8 cellular contexts compared by ENCODE assay signal in the genomic region with DNA sequence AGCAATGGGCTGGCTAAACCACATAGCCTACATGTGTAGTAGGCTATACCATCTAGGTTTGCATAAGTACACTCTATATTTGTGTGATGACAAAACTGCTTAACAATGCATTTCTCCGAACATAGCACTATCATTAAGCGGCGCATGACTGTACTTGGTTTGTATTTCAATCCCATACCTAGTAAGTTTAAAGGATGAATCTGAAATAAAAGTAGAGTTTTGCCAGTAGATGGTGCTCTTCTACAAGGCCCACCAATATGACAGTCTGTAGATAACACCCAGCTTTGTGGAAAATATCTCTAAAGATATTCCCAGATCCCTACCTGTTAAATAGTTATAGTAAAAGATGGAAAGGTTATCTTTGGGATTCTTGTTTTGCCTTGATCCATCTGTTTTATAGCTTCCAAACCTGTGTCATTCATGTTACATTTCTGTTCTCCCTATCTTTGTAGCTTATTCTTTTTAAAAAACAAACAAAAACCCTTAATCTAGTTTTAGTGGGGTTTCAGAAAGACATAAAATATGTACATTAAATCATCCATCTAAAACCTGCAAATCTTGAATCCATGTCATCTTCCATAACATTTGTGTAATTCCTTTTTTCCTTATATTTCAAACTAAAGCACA. TPM values are rescaled to one million over a fixed set of nuclear protein-coding genes. Genes with fewer than 3 reads are reported as not detected.
DNase-seq lines count a peak whose midpoint lies in the region; ATAC-seq and TF ChIP-seq lines count a peak whose summit lies in the region.

No MANE protein-coding gene starts in this region.

- H3K9ac ChIP-seq in GM23248 (no peak overlapping the region), parathyroid adenoma (no peak overlapping the region)

- CTCF ChIA-PET in activated CD4-positive, alpha-beta T cell treated with anti-CD3 and anti-CD28 coated beads for 36 hours (lab: Charles Lee), result interaction anchor here (0.6 to 3.5 kb wide), 22 partner anchors 8 to 271 kb away, joined by 3 to 48 read pairs (median 4); a partner anchor contains a TSS
- CTCF ChIA-PET in activated CD4-positive, alpha-beta T cell treated with anti-CD3 and anti-CD28 coated beads, Interleukin-2, amount 10 ng/mL, durations not matched to agents 7 days and 5 days (lab: Charles Lee), result interaction anchor here (1.3 to 1.8 kb wide), 4 partner anchors 10 to 177 kb away, joined by 3 to 6 read pairs (median 4); no protein-coding TSS in a partner anchor

- POLR2A ChIA-PET in activated CD4-positive, alpha-beta T cell treated with anti-CD3 and anti-CD28 coated beads for 36 hours (lab: Charles Lee), result no interaction called here
- POLR2A ChIA-PET in activated CD4-positive, alpha-beta T cell treated with anti-CD3 and anti-CD28 coated beads, Interleukin-2, amount 10 ng/mL, durations not matched to agents 7 days and 5 days (lab: Charles Lee), result no interaction called here

- H3K27ac ChIP-seq in GM23248, result peak overlapping the region; percentile 26; the same call in 1 of the 2 replicates
- no peak overlapping the region for H3K27ac ChIP-seq in parathyroid adenoma

- no peaks in the 10 kb centered on the region for H3K27me3 Mint-ChIP-seq in activated CD4-positive, alpha-beta T cell treated with anti-CD3 and anti-CD28 coated beads for 36 hours
- no peaks in the 10 kb centered on the region for H3K27me3 Mint-ChIP-seq in activated CD4-positive, alpha-beta T cell treated with anti-CD3 and anti-CD28 coated beads, Interleukin-2, amount 10 ng/mL, durations not matched to agents 7 days and 5 days

- H4K20me1 ChIP-seq in GM23248 (ENCODE audit: insufficient read depth), result no peaks in the 10 kb centered on the region

- H3K4me1 Mint-ChIP-seq in activated CD4-positive, alpha-beta T cell treated with anti-CD3 and anti-CD28 coated beads for 36 hours, result peaks cover 3% of the 10 kb centered on the region
- peaks cover 2% of the 10 kb centered on the region for H3K4me1 Mint-ChIP-seq in activated CD4-positive, alpha-beta T cell treated with anti-CD3 and anti-CD28 coated beads, Interleukin-2, amount 10 ng/mL, durations not matched to agents 7 days and 5 days

- H3K27me3 ChIP-seq in GM23248 (replicated peaks; ENCODE audit: insufficient read depth) (no peaks in the 10 kb centered on the region), parathyroid adenoma (ENCODE audit: control insufficient read depth, insufficient read depth, low read length) (no peaks in the 10 kb centered on the region)

- TF ChIP-seq CTCF in LNCAP (IDR thresholded peaks at IDR 0.05) (peak; percentile 74), parathyroid adenoma (IDR thresholded peaks at IDR 0.05) (peak; percentile 50)

- intact Hi-C loops in activated CD4-positive, alpha-beta T cell treated with anti-CD3 and anti-CD28 coated beads for 36 hours (cut with DNase I, micrococcal nuclease), result loop anchor here (1.0 to 5.0 kb wide), 2 partner anchors 177 to 337 kb away; no protein-coding TSS in a partner anchor

- WGBS in GM23248 (ENCODE audit: low coverage in 1 of 2, low lambda C conversion rate in 2 of 2, missing lambda C conversion rate in 2 of 2), 2 experiments, result 12 to 20% methylated on average over 3 of the region's 3 CpGs

- no peak overlapping the region for H3K4me3 Mint-ChIP-seq in activated CD4-positive, alpha-beta T cell treated with anti-CD3 and anti-CD28 coated beads for 36 hours
- H3K4me3 Mint-ChIP-seq in activated CD4-positive, alpha-beta T cell treated with anti-CD3 and anti-CD28 coated beads, Interleukin-2, amount 10 ng/mL, durations not matched to agents 7 days and 5 days, result no peak overlapping the region

- no peak overlapping the region for H3K27ac Mint-ChIP-seq in activated CD4-positive, alpha-beta T cell treated with anti-CD3 and anti-CD28 coated beads for 36 hours
- no peak overlapping the region for H3K27ac Mint-ChIP-seq in activated CD4-positive, alpha-beta T cell treated with anti-CD3 and anti-CD28 coated beads, Interleukin-2, amount 10 ng/mL, durations not matched to agents 7 days and 5 days

- H3K9me3 ChIP-seq in GM23248 (ENCODE audit: low read depth) (no peaks in the 10 kb centered on the region), parathyroid adenoma (ENCODE audit: control insufficient read depth, low read length) (no peaks in the 10 kb centered on the region)

- H3F3A ChIP-seq in GM23248 (ENCODE audit: insufficient read depth), result peaks cover 14% of the 10 kb centered on the region; the same call in 1 of the 2 replicates

- H3K9me3 Mint-ChIP-seq in activated CD4-positive, alpha-beta T cell treated with anti-CD3 and anti-CD28 coated beads for 36 hours (ENCODE audit: low read depth), result no peaks in the 10 kb centered on the region
- no peaks in the 10 kb centered on the region for H3K9me3 Mint-ChIP-seq in activated CD4-positive, alpha-beta T cell treated with anti-CD3 and anti-CD28 coated beads, Interleukin-2, amount 10 ng/mL, durations not matched to agents 7 days and 5 days

- H3K79me2 ChIP-seq in GM23248 (ENCODE audit: insufficient read depth) (peaks cover 32% of the 10 kb centered on the region), parathyroid adenoma (no peaks in the 10 kb centered on the region)

- H3K4me3 ChIP-seq in GM23248 (no peak overlapping the region), parathyroid adenoma (ENCODE audit: low read depth, low read length) (no peak overlapping the region)

- H2AFZ ChIP-seq in GM23248 (no peak overlapping the region), parathyroid adenoma (no peak overlapping the region)

- H3K4me2 ChIP-seq in GM23248 (ENCODE audit: unreplicated experiment), result no peak overlapping the region
- H3K4me2 ChIP-seq in parathyroid adenoma (ENCODE audit: low read length), result no peak overlapping the region

- H3K36me3 ChIP-seq in GM23248 (ENCODE audit: low read depth) (peaks cover 23% of the 10 kb centered on the region), parathyroid adenoma (ENCODE audit: control insufficient read depth, insufficient read depth, low read length) (no peaks in the 10 kb centered on the region)

- peak; percentile 19 for ATAC-seq in activated CD4-positive, alpha-beta T cell treated with anti-CD3 and anti-CD28 coated beads for 36 hours

- in situ Hi-C loops in GM23248 (cut with MboI), result no loop called here

- H3K36me3 Mint-ChIP-seq in activated CD4-positive, alpha-beta T cell treated with anti-CD3 and anti-CD28 coated beads for 36 hours (ENCODE audit: low read depth), result peaks cover 11% of the 10 kb centered on the region
- peaks cover 29% of the 10 kb centered on the region for H3K36me3 Mint-ChIP-seq in activated CD4-positive, alpha-beta T cell treated with anti-CD3 and anti-CD28 coated beads, Interleukin-2, amount 10 ng/mL, durations not matched to agents 7 days and 5 days (ENCODE audit: low read depth)

- no peaks in the 10 kb centered on the region for H3K9me2 ChIP-seq in GM23248 (ENCODE audit: insufficient read depth)

- H3K4me1 ChIP-seq in GM23248 (ENCODE audit: insufficient read depth), result peaks cover 14% of the 10 kb centered on the region; the same call in 1 of the 2 replicates
- H3K4me1 ChIP-seq in parathyroid adenoma, result no peaks in the 10 kb centered on the region

- no peak for DNase-seq in activated CD4-positive, alpha-beta T cell treated with anti-CD3 and anti-CD28 coated beads for 36 hours
- no peak for DNase-seq in activated CD4-positive, alpha-beta T cell treated with anti-CD3 and anti-CD28 coated beads, Interleukin-2, amount 10 ng/mL, durations not matched to agents 7 days and 5 days
- DNase-seq in GM23248, result peak; percentile 79
- peak; percentile 30 for DNase-seq in SK-N-DZ (ENCODE audit: low spot score)
- DNase-seq in fibroblast of gingiva (ENCODE audit: low read depth), result peak; percentile 61
- no peak for DNase-seq in activated CD4-positive, alpha-beta T cell treated with anti-CD3 and anti-CD28 coated beads, Interleukin-2, amount 50 U/mL, for 4 hours

RNA-seq across cellular contexts. Expression of a gene that starts 20.7 kb away (rescaled TPM):
- total RNA-seq in activated CD4-positive, alpha-beta T cell treated with anti-CD3 and anti-CD28 coated beads for 36 hours, result 1 to 10 TPM; 5.0 to 5.1 TPM
- 1 to 10 TPM; 6.2 to 7.0 TPM for total RNA-seq in activated CD4-positive, alpha-beta T cell treated with anti-CD3 and anti-CD28 coated beads, Interleukin-2, amount 10 ng/mL, durations not matched to agents 7 days and 5 days
- 13.7 and 14.6 TPM in 2 replicates for total RNA-seq in GM23248 (2014; rRNA removed; shearing (Covaris generic))
- 4.8 and 4.9 TPM in 2 replicates for polyA plus RNA-seq in GM23248 (2016; fragmentation: Nextera tagmentation; extraction: Ambion mirVana)
- 4.7 and 5.2 TPM in 2 replicates for polyA plus RNA-seq in SK-N-DZ (2014; cell fraction: cytosol; rRNA removed)
- 4.8 and 5.3 TPM in 2 replicates for polyA plus RNA-seq in SK-N-DZ (2014; cell fraction: nucleus; rRNA removed)

RNA-seq across cellular contexts. Expression of a gene that starts 33.9 kb away (rescaled TPM):
- 10 to 100 TPM; 47.8 to 49.5 TPM for total RNA-seq in activated CD4-positive, alpha-beta T cell treated with anti-CD3 and anti-CD28 coated beads for 36 hours
- 100 to 1,000 TPM in 1 of 2 experiments, 10 to 100 TPM in 1; 92.8 to 104 TPM for total RNA-seq in activated CD4-positive, alpha-beta T cell treated with anti-CD3 and anti-CD28 coated beads, Interleukin-2, amount 10 ng/mL, durations not matched to agents 7 days and 5 days
- total RNA-seq in GM23248 (2014; rRNA removed; shearing (Covaris generic)), result 17.2 and 21.4 TPM in 2 replicates
- polyA plus RNA-seq in GM23248 (2016; fragmentation: Nextera tagmentation; extraction: Ambion mirVana), result 6.1 and 7.3 TPM in 2 replicates
- 30.4 and 36.7 TPM in 2 replicates for polyA plus RNA-seq in SK-N-DZ (2014; cell fraction: cytosol; rRNA removed)
- 89.6 and 113 TPM in 2 replicates for polyA plus RNA-seq in SK-N-DZ (2014; cell fraction: nucleus; rRNA removed)

Comparison
In these comparisons a context has a peak if more than half of its experiments do, and no peak if none do; other contexts are left out.
1. DNase-seq: peak in GM23248 (single experiment), SK-N-DZ (single experiment) and fibroblast of gingiva (single experiment); none in activated CD4-positive, alpha-beta T cell treated with anti-CD3 and anti-CD28 coated beads for 36 hours (single experiment), activated CD4-positive, alpha-beta T cell treated with anti-CD3 and anti-CD28 coated beads, Interleukin-2, amount 10 ng/mL, durations not matched to agents 7 days and 5 days (single experiment) and activated CD4-positive, alpha-beta T cell treated with anti-CD3 and anti-CD28 coated beads, Interleukin-2, amount 50 U/mL, for 4 hours (0 of 2).